ENCODE assay signal across 17 cellular contexts in genomic region chr10:8326702-8327423, GRCh38.
"Had no signal": no experiment of that assay in that cellular context is flagged by ENCODE, and none has a peak within 500 bp of the region (broad histone marks: within the 10 kb centered on the region; RNA-seq: fewer than 3 reads in every experiment).

No MANE protein-coding gene starts in this region.

- H3K36me3 ChIP-seq: gastrocnemius medialis, spleen, upper lobe of left lung had no signal

- H3K9me3 Mint-ChIP-seq: activated naive CD4-positive, alpha-beta T cell treated with anti-CD3 and anti-CD28 coated beads, Interleukin-2, amount 10 ng/mL, durations not matched to agents 7 days and 5 days; nephron; stimulated activated naive B cell treated with anti-CD40 and anti-IgM and Interleukin-4, amounts not matched to agents 10 μg/mL and 1 μg/mL and 100 μg/mL, for 72 hours had no signal

- H3K4me3 Mint-ChIP-seq: activated naive CD4-positive, alpha-beta T cell treated with anti-CD3 and anti-CD28 coated beads, Interleukin-2, amount 10 ng/mL, durations not matched to agents 7 days and 5 days; nephron; stimulated activated naive B cell treated with anti-CD40 and anti-IgM and Interleukin-4, amounts not matched to agents 10 μg/mL and 1 μg/mL and 100 μg/mL, for 72 hours had no signal

- H3K4me1 ChIP-seq: body of pancreas, gastrocnemius medialis had no signal

- H3K27ac Mint-ChIP-seq: activated naive CD4-positive, alpha-beta T cell treated with anti-CD3 and anti-CD28 coated beads, Interleukin-2, amount 10 ng/mL, durations not matched to agents 7 days and 5 days; nephron; stimulated activated naive B cell treated with anti-CD40 and anti-IgM and Interleukin-4, amounts not matched to agents 10 μg/mL and 1 μg/mL and 100 μg/mL, for 72 hours had no signal

- DNase-seq: activated CD4-positive, alpha-beta T cell treated with anti-CD3 and anti-CD28 coated beads for 1 hour; activated naive CD4-positive, alpha-beta T cell treated with anti-CD3 and anti-CD28 coated beads, Interleukin-2, amount 10 ng/mL, durations not matched to agents 7 days and 5 days; amniotic stem cell; body of pancreas; central memory CD4-positive, alpha-beta T cell; effector CD4-positive, alpha-beta T cell; gastrocnemius medialis; kidney; left ventricle myocardium superior; mesenchymal stem cell; spleen; stimulated activated CD4-positive, alpha-beta T cell treated with anti-CD3 and anti-CD28 coated beads, Interleukin-1b, Interleukin-23, amount 100 ng/mL, for 48 hours; stimulated activated naive B cell treated with anti-CD40 and anti-IgM and Interleukin-4, amounts not matched to agents 10 μg/mL and 1 μg/mL and 100 μg/mL, for 72 hours; upper lobe of left lung had no signal

- H3K9me3 ChIP-seq: body of pancreas, gastrocnemius medialis, spleen, upper lobe of left lung had no signal

- H3K4me3 ChIP-seq: body of pancreas, coronary artery, gastrocnemius medialis, spleen, upper lobe of left lung had no signal

- ATAC-seq: body of pancreas, gastrocnemius medialis, left ventricle myocardium superior, sciatic nerve had no signal

- H3K36me3 Mint-ChIP-seq: stimulated activated naive B cell treated with anti-CD40 and anti-IgM and Interleukin-4, amounts not matched to agents 10 μg/mL and 1 μg/mL and 100 μg/mL, for 72 hours had no signal

- H3K27me3 ChIP-seq: gastrocnemius medialis had no signal

- H3K27ac ChIP-seq: body of pancreas, coronary artery, gastrocnemius medialis, spleen, upper lobe of left lung had no signal
